Comparison of ENCODE assay signal across 1 cellular context in the genomic region with DNA sequence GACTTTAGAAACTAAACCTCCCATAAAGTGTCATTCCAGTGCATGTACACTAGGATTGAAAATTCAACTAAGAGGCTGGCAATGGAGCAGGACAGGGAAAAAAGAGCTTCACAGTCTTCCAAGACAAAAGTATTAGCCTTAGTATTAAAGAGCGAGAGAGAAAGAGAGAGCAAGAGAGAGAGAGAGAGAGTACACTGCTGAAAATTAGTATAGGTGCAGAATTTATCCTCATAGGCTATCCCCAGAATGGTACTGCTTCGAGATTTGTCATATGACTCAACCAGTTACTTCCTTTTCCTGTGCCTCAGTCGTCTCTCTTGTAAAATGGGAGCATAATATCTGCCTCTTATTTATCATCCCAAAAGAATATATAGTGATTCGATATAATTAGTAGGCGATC.
TF ChIP-seq lines count a peak whose summit lies in the region.

No MANE protein-coding gene starts in this region.

TF ChIP-seq in IMR-90, 13 proteins besides CTCF, POLR2A, EP300 and RAD21 (continued from another document):
- no peak for TF ChIP-seq CHD1 (IDR thresholded peaks at IDR 0.05; ENCODE audit: low read depth, low read length)
- no peak for TF ChIP-seq MXI1 (IDR thresholded peaks at IDR 0.05; ENCODE audit: borderline replicate concordance, low read depth, low read length)
TF ChIP-seq in IMR-90: peak in this region for 0.
